Comparison of ENCODE assay signal across 8 cellular contexts in genomic region chr6:73451166-73452106, GRCh38. TPM values are rescaled to one million over a fixed set of nuclear protein-coding genes. Genes with fewer than 3 reads are reported as not detected.
DNase-seq lines count a peak whose midpoint lies in the region; ATAC-seq and TF ChIP-seq lines count a peak whose summit lies in the region.

No MANE protein-coding gene starts in this region.

- H3K4me1 ChIP-seq in suprapubic skin, result peaks cover 16% of the 10 kb centered on the region

- peak overlapping the region; percentile 93 for H3K27ac Mint-ChIP-seq in activated T-cell treated with anti-CD3 and anti-CD28 coated beads, Interleukin-2, amount 50 U/mL, for 24 hours

- TF ChIP-seq POLR2A in GM18526 (IDR thresholded peaks at IDR 0.05; ENCODE audit: extremely low read depth, insufficient read length) (peak; percentile 58), suprapubic skin (IDR thresholded peaks at IDR 0.05) (no peak)

- WGBS in suprapubic skin, result 0% methylated on average over 29 of the region's 80 CpGs

- TF ChIP-seq CTCF in suprapubic skin (IDR thresholded peaks at IDR 0.05), result no peak

- H3K36me3 ChIP-seq in suprapubic skin, result no peaks in the 10 kb centered on the region

- peaks cover 30% of the 10 kb centered on the region for H3K4me1 Mint-ChIP-seq in activated T-cell treated with anti-CD3 and anti-CD28 coated beads, Interleukin-2, amount 50 U/mL, for 24 hours (ENCODE audit: low read depth)

- peaks cover 50% of the 10 kb centered on the region for H3K36me3 Mint-ChIP-seq in activated T-cell treated with anti-CD3 and anti-CD28 coated beads, Interleukin-2, amount 50 U/mL, for 24 hours (ENCODE audit: low read depth)

- ATAC-seq in HG03066 (IDR thresholded peaks at IDR 0.05; ENCODE audit: low read depth, unreplicated experiment) (peak; percentile 54), esophagus mucosa (peak; percentile 48)

- peak; percentile 28 for DNase-seq in 8988T
- DNase-seq in NCI-H748 treated with DMSO at 0.1 percent for 48 hours (lab: John Stamatoyannopoulos, UW), result peak; percentile 45
- DNase-seq in activated T-cell treated with anti-CD3 and anti-CD28 coated beads, Interleukin-2, amount 50 U/mL, for 24 hours, result peak; percentile 74
- peak; percentile 17 for DNase-seq in myocyte (ENCODE audit: low read depth)
- peak; percentile 65 to 80 for DNase-seq in suprapubic skin (ENCODE audit: low spot score in 2 of 2)

- H3K4me3 ChIP-seq in suprapubic skin, result peak overlapping the region; percentile 80

- peak overlapping the region; percentile 93 for H3K4me3 Mint-ChIP-seq in activated T-cell treated with anti-CD3 and anti-CD28 coated beads, Interleukin-2, amount 50 U/mL, for 24 hours

- no peak for TF ChIP-seq EP300 in suprapubic skin (IDR thresholded peaks at IDR 0.05)

- H3K27me3 Mint-ChIP-seq in activated T-cell treated with anti-CD3 and anti-CD28 coated beads, Interleukin-2, amount 50 U/mL, for 24 hours, result no peaks in the 10 kb centered on the region

- no peaks in the 10 kb centered on the region for H3K27me3 ChIP-seq in suprapubic skin

- H3K27ac ChIP-seq in suprapubic skin, result peak overlapping the region; percentile 66

- H3K9me3 Mint-ChIP-seq in activated T-cell treated with anti-CD3 and anti-CD28 coated beads, Interleukin-2, amount 50 U/mL, for 24 hours, result no peaks in the 10 kb centered on the region

- H3K9me3 ChIP-seq in suprapubic skin, result no peaks in the 10 kb centered on the region

RNA-seq across cellular contexts. Expression of gene CGAS, which starts 0.7 kb away (rescaled TPM):
- 8.6 TPM for total RNA-seq in esophagus mucosa
- 1.1 and 1.8 TPM in 2 replicates for total RNA-seq in myocyte
- 0.74 TPM for polyA plus RNA-seq in myocyte (2012)
- total RNA-seq in suprapubic skin, result 1 to 10 TPM in 3 of 4 donors, under 1 TPM in 1; 0.79 to 4.3 (median 1.6) TPM

RNA-seq across cellular contexts. Expression of gene MTO1, which starts 10.1 kb away (rescaled TPM):
- total RNA-seq in esophagus mucosa, result 18.5 TPM
- 19.8 and 26.0 TPM in 2 replicates for total RNA-seq in myocyte
- 16.1 TPM for polyA plus RNA-seq in myocyte (2012)
- total RNA-seq in suprapubic skin, result 10 to 100 TPM; 12.9 to 34.3 (median 23.9) TPM

RNA-seq across cellular contexts. Expression of gene DDX43, which starts 56.8 kb away (rescaled TPM):
- 0.56 TPM for total RNA-seq in esophagus mucosa
- total RNA-seq in myocyte, result not detected in 2 replicates
- not detected for polyA plus RNA-seq in myocyte (2012)
- total RNA-seq in suprapubic skin, result 1 to 10 TPM in 1 of 4 donors, under 1 TPM in 3; 0.34 to 3.1 (median 0.60) TPM

Comparison
In these comparisons a context has a peak if more than half of its experiments do, and no peak if none do; other contexts are left out.
1. Peak in every context shown above with its lines: DNase-seq, ATAC-seq, H3K4me3 ChIP-seq and H3K27ac ChIP-seq.
2. DNase-seq: peak in every context shown above with its lines; median percentile 74 in activated T-cell treated with anti-CD3 and anti-CD28 coated beads, Interleukin-2, amount 50 U/mL, for 24 hours; 72 in suprapubic skin; 45 in NCI-H748 treated with DMSO at 0.1 percent for 48 hours; 28 in 8988T; 17 in myocyte.